Comparison of ENCODE assay signal across 12 cellular contexts in genomic region chr12:30134229-30134628, GRCh38.
DNase-seq lines count a peak whose midpoint lies in the region; ATAC-seq and TF ChIP-seq lines count a peak whose summit lies in the region.
"Had no signal": no experiment of that assay in that cellular context is flagged by ENCODE, and none has a peak within 500 bp of the region (broad histone marks: within the 10 kb centered on the region; RNA-seq: fewer than 3 reads in every experiment).

No MANE protein-coding gene starts in this region.

- ATAC-seq in natural killer cell treated with Interleukin-12 subunit alpha and Interleukin-12 subunit beta and Interleukin-15 and Interleukin-18, amount 100 ng/mL, for 72 hours: no peak

- peaks cover 7% of the 10 kb centered on the region for H3K9me3 Mint-ChIP-seq in natural killer cell treated with Interleukin-12 subunit alpha and Interleukin-12 subunit beta and Interleukin-15 and Interleukin-18, amount 100 ng/mL, for 72 hours

- no peak for DNase-seq in GM06990 (ENCODE audit: extremely low read depth, insufficient read length)
- peak; percentile 26 for DNase-seq in KBM-7
- peak; percentile 66 for DNase-seq in SK-MEL-5 (ENCODE audit: low read depth, low spot score)
- peak; percentile 28 for DNase-seq in iPS-NIHi7 (ENCODE audit: extremely low spot score)
- no peak for DNase-seq in natural killer cell treated with Interleukin-12 subunit alpha and Interleukin-12 subunit beta and Interleukin-15 and Interleukin-18, amount 100 ng/mL, for 72 hours (ENCODE audit: low spot score)
- DNase-seq in T-helper 1 cell: no peak
- no peak for DNase-seq in NK-92 treated with Interleukin-12 subunit alpha and Interleukin-12 subunit beta, amount 100 ng/mL, for 24 hours (lab: John Stamatoyannopoulos, UW)
- DNase-seq: activated gamma-delta T cell treated with Interleukin-2 at 50 U/mL for 16 hours; CD4-positive, alpha-beta T cell; Kasumi-1; Right ventricle myocardium superior; sigmoid colon had no signal

- in situ Hi-C loops in KBM-7 (cut with MboI; ENCODE audit: low pct_unique_long_range_greater_than_20kb, low sequenced_read_pairs) (no loop called here), SK-MEL-5 (cut with HindIII; ENCODE audit: low pct_unique_long_range_greater_than_20kb, low sequenced_read_pairs) (no loop called here)

- no peak overlapping the region for H3K4me3 Mint-ChIP-seq in natural killer cell treated with Interleukin-12 subunit alpha and Interleukin-12 subunit beta and Interleukin-15 and Interleukin-18, amount 100 ng/mL, for 72 hours
- H3K4me3 Mint-ChIP-seq: CD4-positive, alpha-beta T cell had no signal

- H3K36me3 ChIP-seq in GM06990 (ENCODE audit: control insufficient read depth, insufficient read depth, low read length): no peaks in the 10 kb centered on the region
- H3K36me3 ChIP-seq: sigmoid colon had no signal

- H3K27me3 Mint-ChIP-seq in natural killer cell treated with Interleukin-12 subunit alpha and Interleukin-12 subunit beta and Interleukin-15 and Interleukin-18, amount 100 ng/mL, for 72 hours: no peaks in the 10 kb centered on the region
- H3K27me3 Mint-ChIP-seq: CD4-positive, alpha-beta T cell had no signal

- H3K36me3 Mint-ChIP-seq in natural killer cell treated with Interleukin-12 subunit alpha and Interleukin-12 subunit beta and Interleukin-15 and Interleukin-18, amount 100 ng/mL, for 72 hours: no peaks in the 10 kb centered on the region

- TF ChIP-seq CTCF in GM06990 (IDR thresholded peaks at IDR 0.05; ENCODE audit: insufficient read depth, low read length, poor library complexity, severe bottlenecking): peak; percentile 2

- H3K4me3 ChIP-seq in GM06990 (replicated peaks; ENCODE audit: low read depth, low read length): no peak overlapping the region
- H3K4me3 ChIP-seq: sigmoid colon had no signal

- no peak overlapping the region for H3K27ac Mint-ChIP-seq in natural killer cell treated with Interleukin-12 subunit alpha and Interleukin-12 subunit beta and Interleukin-15 and Interleukin-18, amount 100 ng/mL, for 72 hours
- H3K27ac Mint-ChIP-seq: CD4-positive, alpha-beta T cell had no signal

- H3K4me1 Mint-ChIP-seq in natural killer cell treated with Interleukin-12 subunit alpha and Interleukin-12 subunit beta and Interleukin-15 and Interleukin-18, amount 100 ng/mL, for 72 hours (ENCODE audit: low read depth in 2 of 2): no peaks in the 10 kb centered on the region

- H3K27me3 ChIP-seq in GM06990 (replicated peaks; ENCODE audit: control insufficient read depth, insufficient read depth, low read length): no peaks in the 10 kb centered on the region
- H3K27me3 ChIP-seq: sigmoid colon had no signal

Comparison
In these comparisons a context has a peak if more than half of its experiments do, and no peak if none do; other contexts are left out.
1. DNase-seq: peak in KBM-7 (single experiment), SK-MEL-5 (single experiment) and iPS-NIHi7 (single experiment); none in GM06990 (single experiment), natural killer cell treated with Interleukin-12 subunit alpha and Interleukin-12 subunit beta and Interleukin-15 and Interleukin-18, amount 100 ng/mL, for 72 hours (single experiment), T-helper 1 cell (0 of 5) and NK-92 treated with Interleukin-12 subunit alpha and Interleukin-12 subunit beta, amount 100 ng/mL, for 24 hours (single experiment).